11 cellular contexts compared by ENCODE assay signal in genomic region chr2:50808694-50809093, GRCh38.
"Had no signal": no experiment of that assay in that cellular context is flagged by ENCODE, and none has a peak within 500 bp of the region (broad histone marks: within the 10 kb centered on the region; RNA-seq: fewer than 3 reads in every experiment).

No MANE protein-coding gene starts in this region.

- FAIRE-seq: H1, H54 had no signal

- H3K27ac ChIP-seq: GM23248 had no signal

- H3K9ac ChIP-seq: GM23248 had no signal

- H3K36me3 ChIP-seq: HAP-1 had no signal

- H3K4me1 ChIP-seq: HAP-1 had no signal

- H3K4me2 ChIP-seq: GM23338 had no signal

- H2AFZ ChIP-seq: GM23248, GM23338 had no signal

- H3K4me3 ChIP-seq: GM23248, GM23338, HAP-1 had no signal

- H3K9me3 ChIP-seq: HAP-1 had no signal

- ATAC-seq: GM23338, HCT116 had no signal

- DNase-seq: GM23248, GOT3, H7, H9, HCEC 1CT, HFFc6 had no signal
